15 cellular contexts compared by ENCODE assay signal in the genomic region with DNA sequence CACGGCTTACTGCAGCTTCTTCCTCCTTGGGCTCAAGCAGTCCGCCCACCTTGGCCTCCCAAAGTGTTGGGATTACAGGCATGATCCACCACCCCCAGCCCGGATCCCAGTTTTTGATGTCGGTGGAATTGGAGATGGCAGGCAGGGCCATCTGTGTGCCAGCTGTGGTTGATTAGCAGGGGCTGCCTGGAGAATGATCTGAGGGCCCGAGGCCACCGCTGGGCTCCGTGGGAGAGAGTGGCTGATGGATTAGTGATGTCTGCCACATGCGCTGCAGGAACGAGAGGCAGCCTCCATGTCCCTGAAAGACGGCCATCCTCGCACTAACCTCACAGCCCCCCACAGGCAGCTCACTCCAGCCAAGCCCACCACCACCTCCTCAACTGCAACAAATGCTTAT. TPM values are rescaled to one million over a fixed set of nuclear protein-coding genes. Genes with fewer than 3 reads are reported as not detected.
"Had no signal": no experiment of that assay in that cellular context is flagged by ENCODE, and none has a peak within 500 bp of the region (broad histone marks: within the 10 kb centered on the region; RNA-seq: fewer than 3 reads in every experiment).

No MANE protein-coding gene starts in this region.

- H3K36me3 ChIP-seq: breast epithelium, left ventricle myocardium inferior, right lobe of liver, tibial nerve had no signal

- H3K9me3 ChIP-seq: breast epithelium, left ventricle myocardium inferior, right lobe of liver, tibial nerve had no signal

- H3K4me3 Mint-ChIP-seq: activated CD4-positive, alpha-beta memory T cell treated with anti-CD3 and anti-CD28 coated beads for 36 hours; activated naive CD8-positive, alpha-beta T cell treated with anti-CD3 and anti-CD28 coated beads for 36 hours; stimulated activated memory B cell treated with anti-CD40 and anti-IgM and Interleukin-4, amounts not matched to agents 10 μg/mL and 1 μg/mL and 100 μg/mL, for 72 hours had no signal

- H3K9me3 Mint-ChIP-seq: activated CD4-positive, alpha-beta memory T cell treated with anti-CD3 and anti-CD28 coated beads for 36 hours; activated naive CD8-positive, alpha-beta T cell treated with anti-CD3 and anti-CD28 coated beads for 36 hours had no signal

- ATAC-seq: right lobe of liver; stimulated activated memory B cell treated with anti-CD40 and anti-IgM and Interleukin-4, amounts not matched to agents 10 μg/mL and 1 μg/mL and 100 μg/mL, for 72 hours had no signal

- FAIRE-seq: islet of Langerhans had no signal

- H3K27me3 ChIP-seq: breast epithelium, right lobe of liver, tibial nerve had no signal

- H3K27ac ChIP-seq: breast epithelium, left ventricle myocardium inferior, right lobe of liver, tibial nerve had no signal

- H3K4me3 ChIP-seq: breast epithelium, left ventricle myocardium inferior, right lobe of liver, tibial nerve had no signal

- DNase-seq: activated CD4-positive, alpha-beta memory T cell treated with anti-CD3 and anti-CD28 coated beads for 36 hours; activated gamma-delta T cell treated with Interleukin-2 at 50 U/mL for 16 hours; activated naive CD8-positive, alpha-beta T cell treated with anti-CD3 and anti-CD28 coated beads for 36 hours; activated T-cell treated with anti-CD3 and anti-CD28 coated beads, Interleukin-2, amount 50 U/mL, for 48 hours; dermis blood vessel endothelial cell; head of caudate nucleus; left ventricle myocardium inferior; mesendoderm; posterior cingulate gyrus; right lobe of liver had no signal

- H3K27ac Mint-ChIP-seq: activated CD4-positive, alpha-beta memory T cell treated with anti-CD3 and anti-CD28 coated beads for 36 hours; activated naive CD8-positive, alpha-beta T cell treated with anti-CD3 and anti-CD28 coated beads for 36 hours; stimulated activated memory B cell treated with anti-CD40 and anti-IgM and Interleukin-4, amounts not matched to agents 10 μg/mL and 1 μg/mL and 100 μg/mL, for 72 hours had no signal

- H3K36me3 Mint-ChIP-seq: activated CD4-positive, alpha-beta memory T cell treated with anti-CD3 and anti-CD28 coated beads for 36 hours; activated naive CD8-positive, alpha-beta T cell treated with anti-CD3 and anti-CD28 coated beads for 36 hours; stimulated activated memory B cell treated with anti-CD40 and anti-IgM and Interleukin-4, amounts not matched to agents 10 μg/mL and 1 μg/mL and 100 μg/mL, for 72 hours had no signal

RNA-seq across cellular contexts. Expression of a gene that starts 49.0 kb away (rescaled TPM):
- total RNA-seq: epithelial cell of proximal tubule had no signal
